8 cellular contexts compared by ENCODE assay signal in the genomic region with DNA sequence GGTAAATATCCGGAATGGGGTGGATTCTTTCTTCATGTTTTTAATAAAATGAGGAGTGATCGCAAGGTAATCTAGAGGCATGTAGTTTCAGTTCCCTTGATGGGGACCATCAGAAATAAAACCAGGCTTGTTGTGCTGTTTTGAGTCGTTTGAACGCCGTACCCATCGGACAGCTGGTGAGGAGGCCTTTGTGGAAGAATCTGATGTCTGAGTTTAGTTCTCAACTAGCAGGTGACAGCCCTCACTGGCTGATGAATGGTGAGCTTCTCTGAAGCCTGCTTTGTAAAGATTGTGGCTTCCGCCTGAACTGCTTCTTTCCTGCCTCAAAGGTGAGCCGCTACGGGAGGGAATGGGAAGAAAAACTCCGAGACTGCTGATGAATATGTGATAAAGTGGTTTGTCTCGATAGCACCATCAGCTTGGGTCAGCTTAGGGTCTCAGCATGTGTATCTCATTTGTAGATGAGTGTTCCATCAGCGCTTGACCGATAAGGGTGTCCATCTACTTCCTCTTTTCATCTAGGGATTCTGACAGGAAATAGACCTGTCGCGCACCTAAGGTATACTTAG. TPM values are rescaled to one million over a fixed set of nuclear protein-coding genes. Genes with fewer than 3 reads are reported as not detected.
A peak's percentile ranks its signal among the peaks of the same experiment; 100 is the strongest.
DNase-seq lines count a peak whose midpoint lies in the region; ATAC-seq, FAIRE-seq and TF ChIP-seq lines count a peak whose summit lies in the region.

No MANE protein-coding gene starts in this region.

- peaks cover 17% of the 10 kb centered on the region for H3K4me1 Mint-ChIP-seq in activated T-helper 17 cell treated with anti-CD3 and anti-CD28 coated beads, Interleukin-2, amount 50 U/mL, for 72 hours

- H3K27me3 Mint-ChIP-seq in activated T-helper 17 cell treated with anti-CD3 and anti-CD28 coated beads, Interleukin-2, amount 50 U/mL, for 72 hours: no peaks in the 10 kb centered on the region

- DNase-seq in COLO829 (ENCODE audit: low spot score) (peak; percentile 34), GM20000 (ENCODE audit: low spot score) (peak; percentile 57), NB4 (ENCODE audit: low read depth) (peak; percentile 57), hepatocyte (ENCODE audit: low spot score) (peak; percentile 38), small intestine (peak; percentile 44), AG20443 (ENCODE audit: low spot score) (no peak)

- H4K20me1 ChIP-seq in hepatocyte (ENCODE audit: insufficient read depth, poor library complexity, severe bottlenecking): peaks cover 19% of the 10 kb centered on the region

- 28% methylated on average over 15 of the region's 15 CpGs for WGBS in hepatocyte (ENCODE audit: low lambda C conversion rate, missing lambda C conversion rate)
- 1 to 4% (median 1%) methylated on average over 15 of the region's 15 CpGs for WGBS in small intestine, 3 donors

- no peak for FAIRE-seq in small intestine (lab: Jason Lieb, UNC)

- peaks cover 44% of the 10 kb centered on the region for H3K36me3 Mint-ChIP-seq in activated T-helper 17 cell treated with anti-CD3 and anti-CD28 coated beads, Interleukin-2, amount 50 U/mL, for 72 hours (ENCODE audit: low read depth)

- peak overlapping the region; percentile 55 for H2AFZ ChIP-seq in hepatocyte

- H3K4me3 Mint-ChIP-seq in activated T-helper 17 cell treated with anti-CD3 and anti-CD28 coated beads, Interleukin-2, amount 50 U/mL, for 72 hours: peak overlapping the region; percentile 92

- peak overlapping the region; percentile 81 for H3K4me2 ChIP-seq in hepatocyte

- H3K36me3 ChIP-seq in hepatocyte (replicated peaks; ENCODE audit: insufficient read depth, low read depth) (no peaks in the 10 kb centered on the region), small intestine (ENCODE audit: control insufficient read depth in 2 of 2, insufficient read depth in 2 of 2, low read length in 2 of 2) (no peaks in the 10 kb centered on the region)

- no peaks in the 10 kb centered on the region for H3K9me2 ChIP-seq in hepatocyte (replicated peaks; ENCODE audit: insufficient read depth)

- no peak for TF ChIP-seq POLR2A in NB4 (IDR thresholded peaks at IDR 0.05; ENCODE audit: extremely low read depth, insufficient read length)

- H3K27me3 ChIP-seq in hepatocyte (no peaks in the 10 kb centered on the region), small intestine (ENCODE audit: control insufficient read depth in 2 of 2, insufficient read depth in 2 of 2, low read length in 2 of 2) (no peaks in the 10 kb centered on the region)

- H3K9me3 ChIP-seq in hepatocyte (ENCODE audit: low read depth): no peaks in the 10 kb centered on the region
- no peaks in the 10 kb centered on the region for H3K9me3 ChIP-seq in small intestine (ENCODE audit: control insufficient read depth, low read depth)

- peak overlapping the region; percentile 73 for H3K27ac ChIP-seq in hepatocyte
- H3K27ac ChIP-seq in small intestine (ENCODE audit: low read depth in 1 of 2, low read length in 1 of 2): peak overlapping the region; percentile 79 to 94

- ATAC-seq in activated T-helper 17 cell treated with anti-CD3 and anti-CD28 coated beads, Interleukin-2, amount 50 U/mL, for 72 hours (replicated peaks): no peak
- ATAC-seq in GM19455 (IDR thresholded peaks at IDR 0.05; ENCODE audit: unreplicated experiment): no peak

- TF ChIP-seq CTCF in GM20000 (IDR thresholded peaks at IDR 0.05; ENCODE audit: extremely low read depth, missing control alignments): no peak
- no peak for TF ChIP-seq CTCF in NB4 (IDR thresholded peaks at IDR 0.05; ENCODE audit: low read depth, low read length)
- TF ChIP-seq CTCF in hepatocyte (IDR thresholded peaks at IDR 0.05; ENCODE audit: poor library complexity): no peak

- H3K4me1 ChIP-seq in hepatocyte (ENCODE audit: insufficient read depth): peaks cover 12% of the 10 kb centered on the region
- H3K4me1 ChIP-seq in small intestine (ENCODE audit: control insufficient read depth in 2 of 2, insufficient read depth in 1 of 2, low read depth in 1 of 2, low read length in 1 of 2): peaks cover 5 to 9% of the 10 kb centered on the region in 2 donors

- no peaks in the 10 kb centered on the region for H3K9me3 Mint-ChIP-seq in activated T-helper 17 cell treated with anti-CD3 and anti-CD28 coated beads, Interleukin-2, amount 50 U/mL, for 72 hours

- peaks cover 57% of the 10 kb centered on the region for H3K79me2 ChIP-seq in hepatocyte

- peak overlapping the region; percentile 99 for H3K4me3 ChIP-seq in NB4 (ENCODE audit: low read depth, low read length)
- peak overlapping the region; percentile 26 for H3K4me3 ChIP-seq in hepatocyte
- peak overlapping the region; percentile 86 to 96 for H3K4me3 ChIP-seq in small intestine (ENCODE audit: low read depth in 1 of 2, low read length in 2 of 2)

- peak overlapping the region; percentile 98 for H3K27ac Mint-ChIP-seq in activated T-helper 17 cell treated with anti-CD3 and anti-CD28 coated beads, Interleukin-2, amount 50 U/mL, for 72 hours

RNA-seq across cellular contexts. Expression of gene TMEM248, which starts 1.0 kb away (rescaled TPM):
- 10 to 100 TPM; 67.4 to 85.7 TPM for total RNA-seq in activated T-helper 17 cell treated with anti-CD3 and anti-CD28 coated beads, Interleukin-2, amount 50 U/mL, for 72 hours
- 80.3 and 82.2 TPM in 2 replicates for total RNA-seq in hepatocyte
- polyA plus RNA-seq in hepatocyte (86.9 and 91.5 TPM in 2 replicates), small intestine (10 to 100 TPM; 16.3 to 49.7 (median 24.9) TPM)

Comparison
In these comparisons a context has a peak if more than half of its experiments do, and no peak if none do; other contexts are left out.
1. H3K4me3 ChIP-seq: peak in every context shown above with its lines; median percentile 99 in NB4; 91 in small intestine; 26 in hepatocyte.